10 cellular contexts compared by ENCODE assay signal in the genomic region with DNA sequence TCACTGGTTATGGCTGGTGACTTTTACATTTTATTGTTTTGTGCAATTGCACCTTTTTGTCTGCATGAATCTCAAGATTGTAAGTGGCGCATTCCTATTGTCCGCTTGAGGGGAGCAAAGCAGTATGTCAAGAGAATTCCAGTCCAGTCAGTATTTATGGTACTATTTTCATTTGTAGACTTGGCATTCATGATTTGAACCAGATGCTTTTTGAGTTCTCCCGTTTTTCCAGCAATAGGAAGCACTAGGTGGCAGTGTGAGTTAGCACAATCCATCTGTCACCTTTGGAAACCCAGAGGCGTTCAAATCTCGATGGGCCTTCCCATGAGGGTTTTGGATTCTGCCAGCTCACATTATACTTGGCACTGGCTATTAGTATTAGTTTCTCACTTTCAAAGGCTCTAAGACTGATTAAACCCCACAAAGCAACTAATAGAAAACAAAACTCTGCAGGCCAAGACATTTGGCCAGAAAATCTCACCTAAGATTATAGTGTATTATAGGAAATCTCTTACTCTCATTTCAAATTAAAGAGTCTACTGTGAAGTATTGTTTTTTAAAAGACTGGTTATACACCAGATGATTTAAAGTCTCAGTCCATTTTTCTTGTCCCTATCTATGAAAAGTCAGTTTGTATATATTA. TPM values are rescaled to one million over a fixed set of nuclear protein-coding genes. Genes with fewer than 3 reads are reported as not detected.
A peak's percentile ranks its signal among the peaks of the same experiment; 100 is the strongest.
DNase-seq lines count a peak whose midpoint lies in the region; ATAC-seq, FAIRE-seq and TF ChIP-seq lines count a peak whose summit lies in the region.
"Had no signal": no experiment of that assay in that cellular context is flagged by ENCODE, and none has a peak within 500 bp of the region (broad histone marks: within the 10 kb centered on the region; RNA-seq: fewer than 3 reads in every experiment).

No MANE protein-coding gene starts in this region.

- CTCF ChIA-PET in CD8-positive, alpha-beta T cell (lab: Charles Lee), result no interaction called here

- no peak for TF ChIP-seq POLR2A in Peyer's patch (IDR thresholded peaks at IDR 0.05)
- TF ChIP-seq POLR2A in uterus (IDR thresholded peaks at IDR 0.05), result no peak

- peak; percentile 72 for FAIRE-seq in endometrium (lab: Jason Lieb, UNC)
- FAIRE-seq: A204.1, colon had no signal

- 0 out of 2 replicates have a peak, but pooled peaks have one; percentile 17 for TF ChIP-seq CTCF in KMS-11 (conservative IDR thresholded peaks at IDR 0.05; ENCODE audit: low read depth, low read length)
- peak in 4 of 6 experiments; percentile 32 to 80 (median 74) for TF ChIP-seq CTCF in Peyer's patch (IDR thresholded peaks at IDR 0.05)
- no peak for TF ChIP-seq CTCF in mesothelial cell of epicardium (IDR thresholded peaks at IDR 0.05; ENCODE audit: unreplicated experiment)
- TF ChIP-seq CTCF in uterus (IDR thresholded peaks at IDR 0.05), result peak; percentile 45 to 52 (median 47)
- no peak for TF ChIP-seq CTCF in CD8-positive, alpha-beta T cell (IDR thresholded peaks at IDR 0.05)

- H4K20me1 ChIP-seq in KMS-11 (ENCODE audit: insufficient read depth), result no peaks in the 10 kb centered on the region

- H3K27ac ChIP-seq in KMS-11 (no peak overlapping the region), Peyer's patch (no peak overlapping the region), uterus (no peak overlapping the region)
- no peak overlapping the region for H3K27ac ChIP-seq in CD8-positive, alpha-beta T cell (ENCODE audit: low read depth, low read length)

- H3K27ac Mint-ChIP-seq in mesothelial cell of epicardium, result peak overlapping the region; percentile 91
- no peak overlapping the region for H3K27ac Mint-ChIP-seq in CD8-positive, alpha-beta T cell

- H3K27me3 ChIP-seq in KMS-11 (ENCODE audit: insufficient read depth, low read depth) (no peaks in the 10 kb centered on the region), Peyer's patch (no peaks in the 10 kb centered on the region), uterus (no peaks in the 10 kb centered on the region)
- peaks cover 3% of the 10 kb centered on the region for H3K27me3 ChIP-seq in CD8-positive, alpha-beta T cell (ENCODE audit: insufficient read depth, low read length)

- no peaks in the 10 kb centered on the region for H3K9me3 Mint-ChIP-seq in mesothelial cell of epicardium
- H3K9me3 Mint-ChIP-seq in CD8-positive, alpha-beta T cell, result no peaks in the 10 kb centered on the region

- no peak overlapping the region for H3K9ac ChIP-seq in KMS-11

- ATAC-seq in CD8-positive, alpha-beta T cell, result no peak

- H3K4me1 Mint-ChIP-seq in mesothelial cell of epicardium, result peaks cover 53% of the 10 kb centered on the region
- H3K4me1 Mint-ChIP-seq in CD8-positive, alpha-beta T cell (ENCODE audit: low read depth), result peaks cover 21% of the 10 kb centered on the region

- no peak overlapping the region for H3K4me2 ChIP-seq in KMS-11

- H3K36me3 ChIP-seq in KMS-11 (ENCODE audit: insufficient read depth) (no peaks in the 10 kb centered on the region), Peyer's patch (peaks cover 0 to 5% (median 0%) of the 10 kb centered on the region in 3 donors), uterus (no peaks in the 10 kb centered on the region)
- H3K36me3 ChIP-seq in CD8-positive, alpha-beta T cell (ENCODE audit: insufficient read depth, low read length), result no peaks in the 10 kb centered on the region

- H3K36me3 Mint-ChIP-seq in mesothelial cell of epicardium, result peaks cover 25% of the 10 kb centered on the region
- H3K36me3 Mint-ChIP-seq in CD8-positive, alpha-beta T cell, result no peaks in the 10 kb centered on the region

- no peaks in the 10 kb centered on the region for H3K9me3 ChIP-seq in Peyer's patch
- no peaks in the 10 kb centered on the region for H3K9me3 ChIP-seq in uterus
- no peaks in the 10 kb centered on the region for H3K9me3 ChIP-seq in CD8-positive, alpha-beta T cell (ENCODE audit: low read length)

- H3K4me3 ChIP-seq in KMS-11 (IDR thresholded peaks at IDR 0.05; ENCODE audit: insufficient read depth, low read depth, low read length) (no peak overlapping the region), Peyer's patch (peak overlapping the region in 1 of 4 donors; percentile 78), uterus (peak overlapping the region in 1 of 2 donors; percentile 95)
- no peak overlapping the region for H3K4me3 ChIP-seq in CD8-positive, alpha-beta T cell (ENCODE audit: low read depth, low read length)

- H3K27me3 Mint-ChIP-seq in mesothelial cell of epicardium (ENCODE audit: low read depth), result no peaks in the 10 kb centered on the region
- H3K27me3 Mint-ChIP-seq in CD8-positive, alpha-beta T cell (ENCODE audit: low read depth), result peaks cover 32% of the 10 kb centered on the region

- peak; percentile 62 to 94 (median 88) for DNase-seq in NCI-H1417 (lab: John Stamatoyannopoulos, UW)
- no peak for DNase-seq in NCI-H1417 treated with DMSO at 0.1 percent for 48 hours (lab: John Stamatoyannopoulos, UW)
- peak in 1 of 3 donors; percentile 66 for DNase-seq in Peyer's patch
- no peak for DNase-seq in mesothelial cell of epicardium (ENCODE audit: low spot score in 2 of 2, unreplicated experiment in 2 of 2)
- DNase-seq in uterus, result peak in 1 of 2 donors; percentile 31
- DNase-seq in CD8-positive, alpha-beta T cell, result no peak

- H2AFZ ChIP-seq in KMS-11 (ENCODE audit: low read depth), result no peak overlapping the region

- intact Hi-C loops in uterus (cut with DNase I; ENCODE audit: low total_unique reads), result no loop called here
- intact Hi-C loops in CD8-positive, alpha-beta T cell (cut with DNase I, micrococcal nuclease), result loop anchor here in 1 of 2 experiments (10.0 kb wide), 1 partner anchor 415 kb away; no protein-coding TSS in a partner anchor

- H3K4me1 ChIP-seq in KMS-11 (ENCODE audit: low read depth, poor library complexity, severe bottlenecking), result peaks cover 5% of the 10 kb centered on the region
- H3K4me1 ChIP-seq in Peyer's patch, result peaks cover 0 to 24% (median 8%) of the 10 kb centered on the region in 4 donors
- no peaks in the 10 kb centered on the region for H3K4me1 ChIP-seq in uterus
- H3K4me1 ChIP-seq in CD8-positive, alpha-beta T cell (ENCODE audit: insufficient read depth, low read length), result no peaks in the 10 kb centered on the region

- peak overlapping the region; percentile 87 for H3K4me3 Mint-ChIP-seq in mesothelial cell of epicardium
- no peak overlapping the region for H3K4me3 Mint-ChIP-seq in CD8-positive, alpha-beta T cell

- POLR2A ChIA-PET in CD8-positive, alpha-beta T cell (lab: Charles Lee), result no interaction called here

- H3K79me2 ChIP-seq in KMS-11 (ENCODE audit: insufficient read depth, low read depth), result no peaks in the 10 kb centered on the region

RNA-seq across cellular contexts. Expression of a gene that starts 2.2 kb away (rescaled TPM):
- total RNA-seq in Peyer's patch (10 to 100 TPM in 1 of 4 donors, 1 to 10 TPM in 3; 1.9 to 19.0 (median 3.6) TPM), mesothelial cell of epicardium (57.8 to 61.7 TPM (median 59.2 TPM) in 3 replicates), uterus (10 to 100 TPM in 2 of 4 donors, 1 to 10 TPM in 2; 1.5 to 49.6 (median 10.5) TPM)
- under 1 TPM; 0.38 to 0.78 TPM for total RNA-seq in CD8-positive, alpha-beta T cell

Comparison
In these comparisons a context has a peak if more than half of its experiments do, and no peak if none do; other contexts are left out.
1. DNase-seq: peak in NCI-H1417 (3 of 3); none in NCI-H1417 treated with DMSO at 0.1 percent for 48 hours (single experiment), mesothelial cell of epicardium (0 of 2) and CD8-positive, alpha-beta T cell (0 of 7).
2. CTCF ChIP-seq: peak in KMS-11 (single experiment), Peyer's patch (4 of 6) and uterus (4 of 4); none in mesothelial cell of epicardium (single experiment) and CD8-positive, alpha-beta T cell (single experiment).